Comparison of ENCODE assay signal across 26 cellular contexts in the genomic region with DNA sequence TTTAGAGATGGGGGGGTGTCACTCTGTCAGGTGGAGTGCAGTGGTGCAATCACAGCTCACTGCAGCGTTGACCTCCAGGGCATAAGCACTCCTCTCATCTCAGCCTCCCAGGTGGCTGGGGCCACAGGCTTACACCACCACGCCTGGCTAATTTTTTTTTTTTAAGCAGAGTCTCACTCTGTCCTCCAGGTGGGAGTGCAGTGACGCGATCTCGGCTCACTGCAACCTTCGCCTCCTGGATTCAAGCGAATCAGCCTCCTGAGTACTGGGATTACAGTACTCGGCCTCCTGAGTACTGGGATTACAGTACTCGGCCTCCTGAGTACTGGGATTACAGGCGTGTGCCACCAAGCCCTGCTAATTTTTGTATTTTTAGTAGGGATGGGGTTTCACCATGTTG. TPM values are rescaled to one million over a fixed set of nuclear protein-coding genes. Genes with fewer than 3 reads are reported as not detected.
DNase-seq lines count a peak whose midpoint lies in the region; ATAC-seq, FAIRE-seq and TF ChIP-seq lines count a peak whose summit lies in the region.
"Had no signal": no experiment of that assay in that cellular context is flagged by ENCODE, and none has a peak within 500 bp of the region (broad histone marks: within the 10 kb centered on the region; RNA-seq: fewer than 3 reads in every experiment).

No MANE protein-coding gene starts in this region.

- H3K4me2 ChIP-seq in HCT116 (ENCODE audit: low read length) (no peak overlapping the region), GM12878 (ENCODE audit: control insufficient read depth, insufficient read depth) (no peak overlapping the region), trophoblast cell (ENCODE audit: low read length) (no peak overlapping the region)
- H3K4me2 ChIP-seq: BLaER1 had no signal

- POLR2A ChIA-PET in HCT116 (lab: Charles Lee) = no interaction called here
- POLR2A ChIA-PET in GM12878 (lab: Charles Lee) = interaction anchor here (1.1 to 1.4 kb wide), 3 partner anchors 23 to 166 kb away, joined by 3 to 4 read pairs (median 3); partner anchors contain the start of genes H2AZ2 and OGDH

- in situ Hi-C loops in GM12878 (cut with MboI) = no loop called here

- DNase-seq in NCI-H82 (lab: John Stamatoyannopoulos, UW) (peak; percentile 33), NCI-H82 treated with DMSO at 0.1 percent for 48 hours (lab: John Stamatoyannopoulos, UW; ENCODE audit: unreplicated experiment) (no peak), HCT116 (ENCODE audit: low read depth, low spot score) (no peak), GM12878 (ENCODE audit: low read depth, low spot score) (no peak), trophoblast cell (peak; percentile 50 to 75), H7 (no peak)
- no peak for DNase-seq in activated CD8-positive, alpha-beta memory T cell treated with anti-CD3 and anti-CD28 coated beads for 24 hours
- DNase-seq: ACHN; activated CD4-positive, alpha-beta T cell treated with anti-CD3 and anti-CD28 coated beads for 1 hour; activated naive CD4-positive, alpha-beta T cell; activated T-cell treated with anti-CD3 and anti-CD28 coated beads, Interleukin-2, amount 50 U/mL, for 4 hours; COR-L47; heart left ventricle; KBM-7; left cardiac atrium; MM.1S; NCI-H1417 treated with DMSO at 0.1 percent for 48 hours; NCI-H2171 treated with DMSO at 0.1 percent for 48 hours; NCI-H774; SIG-M5; stimulated activated CD4-positive, alpha-beta T cell treated with anti-CD3 and anti-CD28 coated beads, Interleukin-1b, Interleukin-23, amount 100 ng/mL, for 48 hours; substantia nigra had no signal

- H3K18ac ChIP-seq in trophoblast cell (ENCODE audit: low read length) = no peak overlapping the region

- H3K4me3 ChIP-seq in HCT116 (replicated peaks in 1 of 2; ENCODE audit: low read depth in 1 of 2, low read length in 2 of 2) = no peak overlapping the region
- H3K4me3 ChIP-seq in GM12878 = no peak overlapping the region
- H3K4me3 ChIP-seq in trophoblast cell (ENCODE audit: low read depth, low read length) = no peak overlapping the region
- H3K4me3 ChIP-seq in H7 (ENCODE audit: insufficient read depth, low read depth, low read length) = no peak overlapping the region
- H3K4me3 ChIP-seq: BLaER1, body of pancreas, heart left ventricle had no signal

- H3K36me3 ChIP-seq in HCT116 (ENCODE audit: control insufficient read depth in 1 of 2, insufficient read depth in 2 of 2, low read length in 2 of 2) (peaks cover 0 to under 1% of the 10 kb centered on the region in 2 experiments; a peak in 1 of 4 replicates), GM12878 (ENCODE audit: control insufficient read depth in 2 of 2, insufficient read depth in 2 of 2, low read length in 1 of 2) (peaks cover 1 to 2% of the 10 kb centered on the region in 2 experiments; a peak in 3 of 4 replicates), trophoblast cell (ENCODE audit: control insufficient read depth in 1 of 2, insufficient read depth in 2 of 2, low read length in 2 of 2) (peaks cover 3 to 4% of the 10 kb centered on the region in 2 experiments), H7 (replicated peaks; ENCODE audit: control insufficient read depth, insufficient read depth, low read length) (peaks cover under 1% of the 10 kb centered on the region; the same call in 1 of the 2 replicates)

- H4K8ac ChIP-seq in trophoblast cell (ENCODE audit: low read depth, low read length) = no peak overlapping the region

- H3K27ac ChIP-seq in HCT116 (ENCODE audit: low read depth, low read length) = no peak overlapping the region
- H3K27ac ChIP-seq in GM12878 (ENCODE audit: control insufficient read depth, insufficient read depth) = no peak overlapping the region
- no peak overlapping the region for H3K27ac ChIP-seq in trophoblast cell (ENCODE audit: low read depth, low read length)
- H3K27ac ChIP-seq: BLaER1, body of pancreas, epithelial cell of prostate, heart left ventricle had no signal

- WGBS in GM12878 (ENCODE audit: insufficient coverage, insufficient replicate concordance, low lambda C conversion rate, missing lambda C conversion rate) = 22% methylated on average over 9 of the region's 10 CpGs
- no CpG with 5 or more reads among the region's 10 CpGs for WGBS in trophoblast cell (ENCODE audit: extremely low coverage, insufficient coverage, insufficient read length)

- no peak for FAIRE-seq in GM12878 (lab: Jason Lieb, UNC)

- H3K9ac ChIP-seq in HCT116 (ENCODE audit: low read length) (no peak overlapping the region), GM12878 (ENCODE audit: control insufficient read depth, insufficient read depth, low read length) (no peak overlapping the region), trophoblast cell (ENCODE audit: low read length) (no peak overlapping the region)
- H3K9ac ChIP-seq: BLaER1 had no signal

- no peak overlapping the region for H3K23ac ChIP-seq in trophoblast cell (ENCODE audit: low read length)

- TF ChIP-seq CTCF in HCT116 (IDR thresholded peaks at IDR 0.05 in 2 of 3, conservative IDR thresholded peaks at IDR 0.05 in 1 of 3; ENCODE audit: borderline replicate concordance in 1 of 3, insufficient read depth in 1 of 3, low read depth in 2 of 3, low read length in 2 of 3) (peak in 1 of 3 experiments; percentile 12; a peak in 1 of 6 replicates), GM12878 (IDR thresholded peaks at IDR 0.05 in 2 of 3, conservative IDR thresholded peaks at IDR 0.05 in 1 of 3; ENCODE audit: control insufficient read depth in 2 of 3, extremely low read depth in 1 of 3, insufficient read depth in 1 of 3, low read depth in 3 of 3, low read length in 3 of 3) (no peak)

- TF ChIP-seq EP300 in GM12878 (IDR thresholded peaks at IDR 0.05; ENCODE audit: borderline replicate concordance in 1 of 2, control insufficient read depth in 1 of 2, low read depth in 2 of 2, low read length in 2 of 2) = no peak

- H2AK5ac ChIP-seq in trophoblast cell (ENCODE audit: low read length) = no peak overlapping the region

- H4K20me1 ChIP-seq in HCT116 (ENCODE audit: insufficient read depth) (no peaks in the 10 kb centered on the region), GM12878 (ENCODE audit: control insufficient read depth, insufficient read depth) (no peaks in the 10 kb centered on the region)
- H4K20me1 ChIP-seq: BLaER1 had no signal

- H3K79me1 ChIP-seq in trophoblast cell (ENCODE audit: low read length) = no peaks in the 10 kb centered on the region

- no peak overlapping the region for H2BK120ac ChIP-seq in trophoblast cell (ENCODE audit: insufficient read depth, low read length, poor library complexity)

- CTCF ChIA-PET in HCT116 (lab: Charles Lee) = no interaction called here
- CTCF ChIA-PET in GM12878 (lab: Yijun Ruan, JAX) = interaction anchor here (1.4 to 1.7 kb wide), 2 partner anchors 64 to 74 kb away, joined by 5 to 6 read pairs; no protein-coding TSS in a partner anchor

- BruUV-seq in HCT116 (replicated peaks; lab: Mats Ljungman, UMichigan) (no TSS peak), GM12878 (replicated peaks; lab: Mats Ljungman, UMichigan) (no TSS peak)

- H3K4me1 ChIP-seq in HCT116 (ENCODE audit: control insufficient read depth in 1 of 2, insufficient read depth in 2 of 2, low read length in 2 of 2) (peaks cover 0 to 11% of the 10 kb centered on the region in 2 experiments; a peak in 1 of 4 replicates), GM12878 (ENCODE audit: control insufficient read depth, insufficient read depth, low read length) (peaks cover 27% of the 10 kb centered on the region), trophoblast cell (ENCODE audit: control insufficient read depth in 1 of 2, insufficient read depth in 2 of 2, low read length in 2 of 2) (peaks cover 0 to 3% of the 10 kb centered on the region in 2 experiments)

- no peak for TF ChIP-seq POLR2A in HCT116 (IDR thresholded peaks at IDR 0.05; ENCODE audit: borderline replicate concordance, extremely low read depth, insufficient read depth, insufficient read length)
- no peak for TF ChIP-seq POLR2A in GM12878 (IDR thresholded peaks at IDR 0.05; ENCODE audit: low read depth, low read length)

- peak; percentile 36 for TF ChIP-seq RAD21 in HCT116 (IDR thresholded peaks at IDR 0.05; ENCODE audit: low read depth)
- TF ChIP-seq RAD21 in GM12878 (IDR thresholded peaks at IDR 0.05; ENCODE audit: insufficient read depth, low read depth, low read length) = 0 out of 2 replicates have a peak, but pooled peaks have one; percentile 20

- RAD21 ChIA-PET in HCT116 (lab: Charles Lee; ENCODE audit: low non-redundant PET in 1 of 2, low total read pairs in 2 of 2, uncharacterized antibody in 2 of 2, unreplicated experiment in 2 of 2) (interaction anchor here in 1 of 2 experiments (0.6 kb wide), 1 partner anchor 169 kb away, joined by 4 read pairs; no protein-coding TSS in a partner anchor), GM12878 (lab: Charles Lee; ENCODE audit: unreplicated experiment) (no interaction called here)

- H3K4ac ChIP-seq in trophoblast cell (ENCODE audit: low read depth, low read length) = no peak overlapping the region

- SMC1A ChIA-PET in GM12878 (lab: Charles Lee; ENCODE audit: uncharacterized antibody, unreplicated experiment) = interaction anchor here (0.6 to 1.6 kb wide), 3 partner anchors 9 to 59 kb away, joined by 3 to 4 read pairs (median 3); no protein-coding TSS in a partner anchor

- H3K14ac ChIP-seq in trophoblast cell (ENCODE audit: low read length) = no peak overlapping the region

- no peak overlapping the region for H4K12ac ChIP-seq in trophoblast cell (ENCODE audit: low read depth, low read length)

- H2BK12ac ChIP-seq in trophoblast cell (ENCODE audit: low read length) = no peak overlapping the region

- H3K79me2 ChIP-seq in HCT116 (ENCODE audit: insufficient read depth, low read length) (no peaks in the 10 kb centered on the region), GM12878 (ENCODE audit: control insufficient read depth, insufficient read depth, low read length) (no peaks in the 10 kb centered on the region), trophoblast cell (ENCODE audit: control insufficient read depth, insufficient read depth, low read length, poor library complexity) (no peaks in the 10 kb centered on the region)

- no peak overlapping the region for H2BK5ac ChIP-seq in trophoblast cell (ENCODE audit: low read depth, low read length, poor library complexity)

- H3K9me3 ChIP-seq in HCT116 (ENCODE audit: control insufficient read depth in 1 of 2, insufficient read depth in 1 of 2, low read depth in 1 of 2, low read length in 2 of 2) (no peaks in the 10 kb centered on the region), GM12878 (replicated peaks; ENCODE audit: control insufficient read depth, insufficient read depth, low read length) (no peaks in the 10 kb centered on the region; the same call in 2 of the 3 replicates), trophoblast cell (ENCODE audit: insufficient read depth, low read depth, low read length) (no peaks in the 10 kb centered on the region)
- H3K9me3 ChIP-seq: BLaER1, body of pancreas, heart left ventricle had no signal

- no peaks in the 10 kb centered on the region for H3K9me2 ChIP-seq in HCT116 (ENCODE audit: insufficient read depth)

- ATAC-seq in HCT116 (peak; percentile 31; the same call in 1 of the 2 replicates), GM12878 (no peak), HG02938 (IDR thresholded peaks at IDR 0.05; ENCODE audit: unreplicated experiment) (no peak)
- ATAC-seq: activated T-cell treated with anti-CD3 and anti-CD28 coated beads, Interleukin-2, amount 50 U/mL, for 4 hours; body of pancreas; heart left ventricle; left cardiac atrium had no signal

- H4K91ac ChIP-seq in trophoblast cell (ENCODE audit: low read depth, low read length) = no peak overlapping the region

- H3K27me3 ChIP-seq in HCT116 (ENCODE audit: insufficient read depth, low read length) (no peaks in the 10 kb centered on the region), GM12878 (replicated peaks in 1 of 2; ENCODE audit: control insufficient read depth in 2 of 2, insufficient read depth in 2 of 2, low read length in 1 of 2) (no peaks in the 10 kb centered on the region), trophoblast cell (ENCODE audit: insufficient read depth, low read length) (no peaks in the 10 kb centered on the region), H7 (ENCODE audit: control insufficient read depth, insufficient read depth, low read length) (no peaks in the 10 kb centered on the region)
- H3K27me3 ChIP-seq: BLaER1, body of pancreas, heart left ventricle had no signal

- intact Hi-C loops in HCT116 (cut with micrococcal nuclease) = no loop called here
- intact Hi-C loops in GM12878 (cut with micrococcal nuclease; ENCODE audit: unreplicated experiment) = no loop called here

- no peak overlapping the region for H2AFZ ChIP-seq in HCT116 (ENCODE audit: low read depth, low read length, poor library complexity, severe bottlenecking)
- no peak overlapping the region for H2AFZ ChIP-seq in GM12878 (ENCODE audit: control insufficient read depth, low read depth, low read length)
- H2AFZ ChIP-seq in trophoblast cell (ENCODE audit: insufficient read depth, low read length, poor library complexity) = no peak overlapping the region

RNA-seq across cellular contexts. Expression of gene PPIA, which starts 23.6 kb away (rescaled TPM):
- total RNA-seq in HCT116 (2021; ENCODE audit: unreplicated experiment) = 2,836 TPM
- 2,295 and 3,307 TPM in 2 replicates for polyA plus RNA-seq in HCT116 (2012)
- total RNA-seq in GM12878 (2013; cell fraction: nucleolus; rRNA removed) = 199 and 207 TPM in 2 replicates
- total RNA-seq in GM12878 (2014; rRNA removed) = 4,456 and 4,588 TPM in 2 replicates
- 4,167 and 4,257 TPM in 2 replicates for total RNA-seq in GM12878 (2014; rRNA removed; fragmentation: Illumina TruSeq; extraction: Trizol)
- 2,712 and 2,761 TPM in 2 replicates for total RNA-seq in GM12878 (2021)
- polyA plus RNA-seq in GM12878 (2011; ENCODE audit: low read depth) = 2,354 TPM
- 5,180 and 5,731 TPM in 2 replicates for polyA plus RNA-seq in GM12878 (2011; rRNA removed)
- 5,694 and 5,820 TPM in 2 replicates for polyA plus RNA-seq in GM12878 (2011; cell fraction: cytosol; rRNA removed)
- polyA plus RNA-seq in GM12878 (2011; cell fraction: nucleus; rRNA removed) = 2,120 and 2,526 TPM in 2 replicates
- 2,415 and 3,182 TPM in 2 replicates for polyA plus RNA-seq in GM12878 (2012)
- 7,982 and 8,071 TPM in 2 replicates for polyA plus RNA-seq in GM12878 (2014; fragmentation: Illumina TruSeq; extraction: Trizol)
- polyA plus RNA-seq in GM12878 (2014; fragmentation: Nextera tagmentation; extraction: Ambion mirVana) = 1,000 to 10,000 TPM; 4,393 to 4,550 TPM
- 5,467 and 5,874 TPM in 2 replicates for polyA plus RNA-seq in GM12878 (2014; rRNA removed)
- 1,000 to 10,000 TPM; 5,978 to 5,991 TPM for polyA plus RNA-seq in GM12878 (2016; fragmentation: Nextera tagmentation; extraction: Ambion mirVana)
- 2,105 and 2,245 TPM in 2 replicates for polyA minus RNA-seq in GM12878 (2011; rRNA and poly(A)+ RNA removed)
- 516 and 593 TPM in 2 replicates for polyA minus RNA-seq in GM12878 (2011; cell fraction: cytosol; rRNA and poly(A)+ RNA removed)
- 234 and 319 TPM in 2 replicates for polyA minus RNA-seq in GM12878 (2011; cell fraction: nucleus; rRNA and poly(A)+ RNA removed)
- 1,607 and 1,645 TPM in 2 replicates for polyA plus RNA-seq in trophoblast cell (2013)
- total RNA-seq in H7 (2014; rRNA removed; shearing (Covaris generic)) = 3,731 and 4,122 TPM in 2 replicates

RNA-seq across cellular contexts. Expression of gene ZMIZ2, which starts 24.2 kb away (rescaled TPM):
- total RNA-seq in HCT116 (2021; ENCODE audit: unreplicated experiment) (91.3 TPM), GM12878 (2014; rRNA removed) (22.4 and 23.9 TPM in 2 replicates), GM12878 (2014; rRNA removed; fragmentation: Illumina TruSeq; extraction: Trizol) (12.6 and 13.4 TPM in 2 replicates), GM12878 (2021) (127 and 158 TPM in 2 replicates)
- 60.1 and 62.7 TPM in 2 replicates for polyA plus RNA-seq in HCT116 (2012)
- 287 and 327 TPM in 2 replicates for total RNA-seq in GM12878 (2013; cell fraction: nucleolus; rRNA removed)
- 73.8 TPM for polyA plus RNA-seq in GM12878 (2011; ENCODE audit: low read depth)
- polyA plus RNA-seq in GM12878 (2011; rRNA removed) (9.9 and 20.5 TPM in 2 replicates), GM12878 (2014; fragmentation: Illumina TruSeq; extraction: Trizol) (20.0 and 47.0 TPM in 2 replicates), GM12878 (2014; fragmentation: Nextera tagmentation; extraction: Ambion mirVana) (1 to 10 TPM in 1 of 2 experiments, under 1 TPM in 1; 0.71 to 1.5 TPM), GM12878 (2014; rRNA removed) (68.1 and 79.0 TPM in 2 replicates), GM12878 (2016; fragmentation: Nextera tagmentation; extraction: Ambion mirVana) (1 to 10 TPM; 6.8 to 7.5 TPM)
- polyA plus RNA-seq in GM12878 (2011; cell fraction: cytosol; rRNA removed) = 13.0 and 19.1 TPM in 2 replicates
- 376 and 416 TPM in 2 replicates for polyA plus RNA-seq in GM12878 (2011; cell fraction: nucleus; rRNA removed)
- 90.6 and 196 TPM in 2 replicates for polyA plus RNA-seq in GM12878 (2012)
- 28.2 and 51.1 TPM in 2 replicates for polyA minus RNA-seq in GM12878 (2011; rRNA and poly(A)+ RNA removed)
- polyA minus RNA-seq in GM12878 (2011; cell fraction: cytosol; rRNA and poly(A)+ RNA removed) = 16.3 and 17.5 TPM in 2 replicates
- 87.9 and 145 TPM in 2 replicates for polyA minus RNA-seq in GM12878 (2011; cell fraction: nucleus; rRNA and poly(A)+ RNA removed)
- polyA plus RNA-seq in trophoblast cell (2013) = 27.0 and 27.4 TPM in 2 replicates
- 16.6 and 17.9 TPM in 2 replicates for total RNA-seq in H7 (2014; rRNA removed; shearing (Covaris generic))

Comparison
In these comparisons a context has a peak if more than half of its experiments do, and no peak if none do; other contexts are left out.
1. DNase-seq: peak in NCI-H82 (single experiment) and trophoblast cell (2 of 2); none in NCI-H82 treated with DMSO at 0.1 percent for 48 hours (single experiment), HCT116 (single experiment), GM12878 (single experiment), H7 (single experiment) and activated CD8-positive, alpha-beta memory T cell treated with anti-CD3 and anti-CD28 coated beads for 24 hours (single experiment).